In the genomic region with DNA sequence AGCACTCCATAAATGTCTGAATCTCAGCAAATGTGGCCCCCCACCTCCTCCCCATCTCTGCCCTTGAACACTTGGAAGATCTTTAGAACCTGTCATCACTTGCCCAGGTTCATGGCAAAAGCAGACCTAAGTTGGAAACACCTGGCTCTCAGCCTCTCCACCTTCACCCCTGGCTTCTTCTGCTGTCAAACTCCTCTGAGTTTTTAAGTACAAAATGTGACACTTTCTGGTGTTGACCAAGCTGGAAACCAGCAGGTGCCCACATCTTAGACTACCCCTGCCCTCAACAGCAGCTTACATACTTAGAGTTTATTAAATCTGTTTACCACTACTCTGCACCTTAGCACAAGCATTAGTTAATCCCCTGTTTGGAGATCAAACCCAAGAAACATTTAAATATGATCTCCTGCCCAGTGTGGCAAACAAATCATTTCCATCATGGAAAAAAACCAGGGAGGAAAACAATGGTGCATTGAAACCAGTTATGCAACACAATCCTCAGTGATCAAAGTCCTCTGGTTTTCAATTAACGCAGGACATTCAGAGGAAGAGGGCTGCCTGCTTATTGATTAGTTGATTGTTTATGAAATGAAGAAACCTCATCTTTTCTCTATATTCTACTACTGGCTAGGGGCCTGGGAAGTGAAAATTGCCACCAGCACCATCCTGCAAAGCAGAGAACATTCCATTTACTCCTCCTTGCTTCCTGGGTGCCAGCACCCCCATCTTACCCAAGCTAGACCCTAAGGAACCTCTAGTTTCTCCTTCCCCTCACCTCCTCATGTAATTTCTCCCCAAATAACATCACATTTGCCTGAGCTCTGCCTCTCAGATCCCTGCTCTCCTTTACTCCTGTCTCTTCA, we compare ENCODE assay signal across 17 cellular contexts.
A peak's percentile ranks its signal among the peaks of the same experiment; 100 is the strongest.
DNase-seq lines count a peak whose midpoint lies in the region; ATAC-seq, FAIRE-seq and TF ChIP-seq lines count a peak whose summit lies in the region.
"Had no signal": no experiment of that assay in that cellular context is flagged by ENCODE, and none has a peak within 500 bp of the region (broad histone marks: within the 10 kb centered on the region; RNA-seq: fewer than 3 reads in every experiment).

No MANE protein-coding gene starts in this region.

- no peak overlapping the region for H3K4me3 Mint-ChIP-seq in activated naive CD4-positive, alpha-beta T cell treated with anti-CD3 and anti-CD28 coated beads, Interleukin-2, amount 50 U/mL, for 24 hours
- peak overlapping the region in 1 of 3 donors; percentile 38 for H3K4me3 Mint-ChIP-seq in T-cell
- H3K4me3 Mint-ChIP-seq: neural crest cell had no signal

- TF ChIP-seq CTCF in liver (IDR thresholded peaks at IDR 0.05; ENCODE audit: low read depth, low read length, missing input control) (no peak), suprapubic skin (IDR thresholded peaks at IDR 0.05) (no peak)

- H3K36me3 ChIP-seq in liver (ENCODE audit: control insufficient read depth in 4 of 4, insufficient read depth in 3 of 4, low read depth in 1 of 4, low read length in 3 of 4) (no peaks in the 10 kb centered on the region), suprapubic skin (no peaks in the 10 kb centered on the region)
- H3K36me3 ChIP-seq: heart right ventricle had no signal

- H3K27ac ChIP-seq in liver (ENCODE audit: low read depth in 1 of 2, low read length in 2 of 2) (peak overlapping the region; percentile 81 to 86), suprapubic skin (peak overlapping the region; percentile 75)
- H3K27ac ChIP-seq: heart right ventricle had no signal

- WGBS in liver = 28% methylated on average over 1 of the region's 1 CpG
- WGBS in suprapubic skin = 76% methylated on average over 1 of the region's 1 CpG

- peak overlapping the region in 1 of 2 donors; percentile 49 for H3K9ac ChIP-seq in liver (ENCODE audit: low read depth in 1 of 2, low read length in 2 of 2)

- H3K27me3 ChIP-seq in liver (ENCODE audit: control insufficient read depth in 4 of 4, insufficient read depth in 4 of 4, low read length in 3 of 4) (no peaks in the 10 kb centered on the region), suprapubic skin (no peaks in the 10 kb centered on the region)

- POLR2A ChIA-PET in T-cell (lab: Charles Lee) = no interaction called here

- TF ChIP-seq RAD21 in liver (IDR thresholded peaks at IDR 0.05) = peak; percentile 69 to 71

- H3K4me1 ChIP-seq in liver (ENCODE audit: control insufficient read depth in 4 of 4, insufficient read depth in 4 of 4, low read length in 3 of 4) = peaks cover 10 to 36% (median 28%) of the 10 kb centered on the region in 4 donors
- H3K4me1 ChIP-seq in suprapubic skin = peaks cover 36% of the 10 kb centered on the region

- H3K36me3 Mint-ChIP-seq in activated naive CD4-positive, alpha-beta T cell treated with anti-CD3 and anti-CD28 coated beads, Interleukin-2, amount 50 U/mL, for 24 hours = peaks cover 9% of the 10 kb centered on the region
- H3K36me3 Mint-ChIP-seq in T-cell = peaks cover 6% of the 10 kb centered on the region

- peaks cover 61% of the 10 kb centered on the region for H3K4me1 Mint-ChIP-seq in activated naive CD4-positive, alpha-beta T cell treated with anti-CD3 and anti-CD28 coated beads, Interleukin-2, amount 50 U/mL, for 24 hours
- H3K4me1 Mint-ChIP-seq in T-cell = peaks cover 59 to 63% (median 61%) of the 10 kb centered on the region in 3 donors

- DNase-seq in activated naive CD4-positive, alpha-beta T cell treated with anti-CD3 and anti-CD28 coated beads, Interleukin-2, amount 50 U/mL, for 16 hours = no peak
- DNase-seq in T-cell (no peak), suprapubic skin (ENCODE audit: low spot score in 2 of 2) (no peak), mesenteric fat pad (ENCODE audit: low spot score) (no peak), HTR-8/SVneo (ENCODE audit: insufficient read length, low spot score) (no peak)
- DNase-seq: activated CD4-positive, CD25-positive, alpha-beta regulatory T cell treated with anti-CD3 and anti-CD28 coated beads, Interleukin-2, amount 50 U/mL, for 72 hours; H7; heart right ventricle; left cardiac atrium; OCI-M1; SW 1271 had no signal

- H3K9me3 Mint-ChIP-seq in activated naive CD4-positive, alpha-beta T cell treated with anti-CD3 and anti-CD28 coated beads, Interleukin-2, amount 50 U/mL, for 24 hours = peaks cover 8% of the 10 kb centered on the region
- peaks cover 7 to 12% (median 9%) of the 10 kb centered on the region in 3 donors for H3K9me3 Mint-ChIP-seq in T-cell

- ATAC-seq in T-cell (replicated peaks in 1 of 4) (no peak), HG02938 (IDR thresholded peaks at IDR 0.05; ENCODE audit: unreplicated experiment) (no peak)
- ATAC-seq: esophagus mucosa, heart right ventricle, left cardiac atrium had no signal

- TF ChIP-seq POLR2A in suprapubic skin (IDR thresholded peaks at IDR 0.05) = no peak

- peak overlapping the region; percentile 44 for H3K27ac Mint-ChIP-seq in activated naive CD4-positive, alpha-beta T cell treated with anti-CD3 and anti-CD28 coated beads, Interleukin-2, amount 50 U/mL, for 24 hours
- peak overlapping the region; percentile 62 to 81 for H3K27ac Mint-ChIP-seq in T-cell

- H3K9me3 ChIP-seq in liver (ENCODE audit: control insufficient read depth in 4 of 4, low read length in 3 of 4) (peaks cover 0 to 3% (median 0%) of the 10 kb centered on the region in 4 donors), suprapubic skin (no peaks in the 10 kb centered on the region)

- no peaks in the 10 kb centered on the region for H3K27me3 Mint-ChIP-seq in activated naive CD4-positive, alpha-beta T cell treated with anti-CD3 and anti-CD28 coated beads, Interleukin-2, amount 50 U/mL, for 24 hours
- no peaks in the 10 kb centered on the region for H3K27me3 Mint-ChIP-seq in T-cell

- FAIRE-seq in HTR-8/SVneo (lab: Jason Lieb, UNC) = no peak
- FAIRE-seq: colon had no signal

- CTCF ChIA-PET in T-cell (lab: Charles Lee) = interaction anchor here in 1 of 2 donors (0.6 kb wide), 1 partner anchor 30 kb away, joined by 5 read pairs; no protein-coding TSS in a partner anchor

- H3K4me3 ChIP-seq in liver (ENCODE audit: low read depth in 1 of 3, low read length in 3 of 3) (no peak overlapping the region), suprapubic skin (no peak overlapping the region)
- H3K4me3 ChIP-seq: heart right ventricle had no signal

- TF ChIP-seq EP300 in suprapubic skin (IDR thresholded peaks at IDR 0.05) = no peak

TF ChIP-seq in liver, 16 proteins besides CTCF, POLR2A, EP300 and RAD21 (continues in another document):
- TF ChIP-seq EGR1 (IDR thresholded peaks at IDR 0.05; ENCODE audit: low read depth in 2 of 2) = peak; percentile 73 to 98
- TF ChIP-seq, protein P1, sequence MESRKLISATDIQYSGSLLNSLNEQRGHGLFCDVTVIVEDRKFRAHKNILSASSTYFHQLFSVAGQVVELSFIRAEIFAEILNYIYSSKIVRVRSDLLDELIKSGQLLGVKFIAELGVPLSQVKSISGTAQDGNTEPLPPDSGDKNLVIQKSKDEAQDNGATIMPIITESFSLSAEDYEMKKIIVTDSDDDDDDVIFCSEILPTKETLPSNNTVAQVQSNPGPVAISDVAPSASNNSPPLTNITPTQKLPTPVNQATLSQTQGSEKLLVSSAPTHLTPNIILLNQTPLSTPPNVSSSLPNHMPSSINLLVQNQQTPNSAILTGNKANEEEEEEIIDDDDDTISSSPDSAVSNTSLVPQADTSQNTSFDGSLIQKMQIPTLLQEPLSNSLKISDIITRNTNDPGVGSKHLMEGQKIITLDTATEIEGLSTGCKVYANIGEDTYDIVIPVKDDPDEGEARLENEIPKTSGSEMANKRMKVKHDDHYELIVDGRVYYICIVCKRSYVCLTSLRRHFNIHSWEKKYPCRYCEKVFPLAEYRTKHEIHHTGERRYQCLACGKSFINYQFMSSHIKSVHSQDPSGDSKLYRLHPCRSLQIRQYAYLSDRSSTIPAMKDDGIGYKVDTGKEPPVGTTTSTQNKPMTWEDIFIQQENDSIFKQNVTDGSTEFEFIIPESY (IDR thresholded peaks at IDR 0.05) = peak; percentile 81
- TF ChIP-seq, protein P2, sequence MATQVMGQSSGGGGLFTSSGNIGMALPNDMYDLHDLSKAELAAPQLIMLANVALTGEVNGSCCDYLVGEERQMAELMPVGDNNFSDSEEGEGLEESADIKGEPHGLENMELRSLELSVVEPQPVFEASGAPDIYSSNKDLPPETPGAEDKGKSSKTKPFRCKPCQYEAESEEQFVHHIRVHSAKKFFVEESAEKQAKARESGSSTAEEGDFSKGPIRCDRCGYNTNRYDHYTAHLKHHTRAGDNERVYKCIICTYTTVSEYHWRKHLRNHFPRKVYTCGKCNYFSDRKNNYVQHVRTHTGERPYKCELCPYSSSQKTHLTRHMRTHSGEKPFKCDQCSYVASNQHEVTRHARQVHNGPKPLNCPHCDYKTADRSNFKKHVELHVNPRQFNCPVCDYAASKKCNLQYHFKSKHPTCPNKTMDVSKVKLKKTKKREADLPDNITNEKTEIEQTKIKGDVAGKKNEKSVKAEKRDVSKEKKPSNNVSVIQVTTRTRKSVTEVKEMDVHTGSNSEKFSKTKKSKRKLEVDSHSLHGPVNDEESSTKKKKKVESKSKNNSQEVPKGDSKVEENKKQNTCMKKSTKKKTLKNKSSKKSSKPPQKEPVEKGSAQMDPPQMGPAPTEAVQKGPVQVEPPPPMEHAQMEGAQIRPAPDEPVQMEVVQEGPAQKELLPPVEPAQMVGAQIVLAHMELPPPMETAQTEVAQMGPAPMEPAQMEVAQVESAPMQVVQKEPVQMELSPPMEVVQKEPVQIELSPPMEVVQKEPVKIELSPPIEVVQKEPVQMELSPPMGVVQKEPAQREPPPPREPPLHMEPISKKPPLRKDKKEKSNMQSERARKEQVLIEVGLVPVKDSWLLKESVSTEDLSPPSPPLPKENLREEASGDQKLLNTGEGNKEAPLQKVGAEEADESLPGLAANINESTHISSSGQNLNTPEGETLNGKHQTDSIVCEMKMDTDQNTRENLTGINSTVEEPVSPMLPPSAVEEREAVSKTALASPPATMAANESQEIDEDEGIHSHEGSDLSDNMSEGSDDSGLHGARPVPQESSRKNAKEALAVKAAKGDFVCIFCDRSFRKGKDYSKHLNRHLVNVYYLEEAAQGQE (IDR thresholded peaks at IDR 0.05) = peak; percentile 79
- peak in 1 of 2 donors; percentile 45 for TF ChIP-seq GABPA (IDR thresholded peaks at IDR 0.05 in 1 of 2, conservative IDR thresholded peaks at IDR 0.05 in 1 of 2)
- peak; percentile 81 to 90 for TF ChIP-seq RXRA (IDR thresholded peaks at IDR 0.05)
- peak; percentile 34 for TF ChIP-seq NR2F2 (IDR thresholded peaks at IDR 0.05)
- peak; percentile 98 for TF ChIP-seq SP1 (IDR thresholded peaks at IDR 0.05)
- TF ChIP-seq, protein P3, sequence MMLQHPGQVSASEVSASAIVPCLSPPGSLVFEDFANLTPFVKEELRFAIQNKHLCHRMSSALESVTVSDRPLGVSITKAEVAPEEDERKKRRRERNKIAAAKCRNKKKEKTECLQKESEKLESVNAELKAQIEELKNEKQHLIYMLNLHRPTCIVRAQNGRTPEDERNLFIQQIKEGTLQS (IDR thresholded peaks at IDR 0.05) = peak; percentile 82
- TF ChIP-seq YY1 (IDR thresholded peaks at IDR 0.05) = peak; percentile 92
- TF ChIP-seq JUND (IDR thresholded peaks at IDR 0.05) = peak; percentile 77 to 94
- peak; percentile 54 for TF ChIP-seq FOXA1 (IDR thresholded peaks at IDR 0.05)
- TF ChIP-seq HNF4G (IDR thresholded peaks at IDR 0.05) = peak; percentile 97
